1 cellular context compared by ENCODE assay signal in genomic region chr4:185846550-185847210, GRCh38.
A peak's percentile ranks its signal among the peaks of the same experiment; 100 is the strongest.
TF ChIP-seq lines count a peak whose summit lies in the region.

No MANE protein-coding gene starts in this region.

TF ChIP-seq in SK-N-SH, 30 proteins besides CTCF, POLR2A, EP300 and RAD21 (continued from another document):
- TF ChIP-seq TEAD4 (IDR thresholded peaks at IDR 0.05; ENCODE audit: borderline replicate concordance, insufficient read depth): no peak
- no peak for TF ChIP-seq MEF2A (IDR thresholded peaks at IDR 0.05; ENCODE audit: borderline replicate concordance, low read depth)
- TF ChIP-seq EZH2phosphoT487 (IDR thresholded peaks at IDR 0.05; ENCODE audit: borderline replicate concordance, low read depth): no peak
- no peak for TF ChIP-seq JUND (IDR thresholded peaks at IDR 0.05)
- TF ChIP-seq FOXJ3 (CRISPR knock-in tag; IDR thresholded peaks at IDR 0.05): 0 out of 2 replicates have a peak, but pooled peaks have one; percentile 40
- TF ChIP-seq USF1 (IDR thresholded peaks at IDR 0.05; ENCODE audit: borderline replicate concordance, low read depth): no peak
- TF ChIP-seq TCF12 (IDR thresholded peaks at IDR 0.05): no peak
- TF ChIP-seq SIN3A (IDR thresholded peaks at IDR 0.05; ENCODE audit: borderline replicate concordance, low read depth, low read length): no peak
- no peak for TF ChIP-seq ELF1 (IDR thresholded peaks at IDR 0.05)
- TF ChIP-seq SMC3 (IDR thresholded peaks at IDR 0.05; ENCODE audit: low read depth, low read length): no peak
- peak; percentile 70 for TF ChIP-seq CHD2 (IDR thresholded peaks at IDR 0.05; ENCODE audit: low read length, partially characterized antibody)
- no peak for TF ChIP-seq POLR2AphosphoS5 (IDR thresholded peaks at IDR 0.05; ENCODE audit: low read depth, low read length)
- no peak for TF ChIP-seq IRF3 (IDR thresholded peaks at IDR 0.05; ENCODE audit: low read depth, low read length)
- TF ChIP-seq RFX5 (IDR thresholded peaks at IDR 0.05; ENCODE audit: low read length): no peak
- peak; percentile 63 for TF ChIP-seq RCOR1 (IDR thresholded peaks at IDR 0.05; ENCODE audit: low read length)
- TF ChIP-seq, protein P1, sequence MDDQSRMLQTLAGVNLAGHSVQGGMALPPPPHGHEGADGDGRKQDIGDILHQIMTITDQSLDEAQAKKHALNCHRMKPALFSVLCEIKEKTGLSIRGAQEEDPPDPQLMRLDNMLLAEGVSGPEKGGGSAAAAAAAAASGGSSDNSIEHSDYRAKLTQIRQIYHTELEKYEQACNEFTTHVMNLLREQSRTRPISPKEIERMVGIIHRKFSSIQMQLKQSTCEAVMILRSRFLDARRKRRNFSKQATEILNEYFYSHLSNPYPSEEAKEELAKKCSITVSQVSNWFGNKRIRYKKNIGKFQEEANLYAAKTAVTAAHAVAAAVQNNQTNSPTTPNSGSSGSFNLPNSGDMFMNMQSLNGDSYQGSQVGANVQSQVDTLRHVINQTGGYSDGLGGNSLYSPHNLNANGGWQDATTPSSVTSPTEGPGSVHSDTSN (IDR thresholded peaks at IDR 0.05): no peak
- TF ChIP-seq, protein P2, sequence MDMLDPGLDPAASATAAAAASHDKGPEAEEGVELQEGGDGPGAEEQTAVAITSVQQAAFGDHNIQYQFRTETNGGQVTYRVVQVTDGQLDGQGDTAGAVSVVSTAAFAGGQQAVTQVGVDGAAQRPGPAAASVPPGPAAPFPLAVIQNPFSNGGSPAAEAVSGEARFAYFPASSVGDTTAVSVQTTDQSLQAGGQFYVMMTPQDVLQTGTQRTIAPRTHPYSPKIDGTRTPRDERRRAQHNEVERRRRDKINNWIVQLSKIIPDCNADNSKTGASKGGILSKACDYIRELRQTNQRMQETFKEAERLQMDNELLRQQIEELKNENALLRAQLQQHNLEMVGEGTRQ (IDR thresholded peaks at IDR 0.05; ENCODE audit: borderline replicate concordance, low read depth, low read length): no peak
- no peak for TF ChIP-seq YY1 (IDR thresholded peaks at IDR 0.05; ENCODE audit: low read depth)
- TF ChIP-seq RXRA (IDR thresholded peaks at IDR 0.05; ENCODE audit: borderline replicate concordance, low read depth): no peak
